ENCODE assay signal across 11 cellular contexts in the genomic region with DNA sequence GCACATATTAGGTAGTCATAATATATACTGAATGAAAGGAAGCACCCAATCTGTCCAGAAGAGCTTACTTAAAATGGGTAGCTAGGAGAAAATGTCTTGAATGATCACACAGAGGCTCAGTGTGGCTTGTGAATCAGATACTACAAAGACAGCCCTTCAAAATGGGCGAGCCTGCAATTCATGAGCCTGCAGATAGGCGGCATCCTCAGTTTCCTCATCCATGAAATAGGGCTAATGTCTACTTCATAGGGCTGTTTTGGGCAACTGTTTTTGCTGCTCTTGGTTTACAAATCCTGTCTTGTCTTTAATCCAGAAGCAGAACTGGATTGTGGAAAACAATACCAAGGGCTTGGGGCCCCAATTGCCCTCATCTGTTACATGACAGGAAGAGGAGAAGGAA.
A peak's percentile ranks its signal among the peaks of the same experiment; 100 is the strongest.
DNase-seq lines count a peak whose midpoint lies in the region; ATAC-seq and TF ChIP-seq lines count a peak whose summit lies in the region.
"Had no signal": no experiment of that assay in that cellular context is flagged by ENCODE, and none has a peak within 500 bp of the region (broad histone marks: within the 10 kb centered on the region; RNA-seq: fewer than 3 reads in every experiment).

No MANE protein-coding gene starts in this region.

- no peak for ATAC-seq in DND-41 (ENCODE audit: insufficient read depth, low read depth)
- ATAC-seq in HG03460 (IDR thresholded peaks at IDR 0.05; ENCODE audit: unreplicated experiment) = no peak
- no peak for ATAC-seq in GM21447 (IDR thresholded peaks at IDR 0.05; ENCODE audit: unreplicated experiment)
- ATAC-seq in GM18907 (IDR thresholded peaks at IDR 0.05; ENCODE audit: unreplicated experiment) = no peak

- peaks cover 27% of the 10 kb centered on the region for H3F3A ChIP-seq in GM23248 (ENCODE audit: insufficient read depth)

- 75 to 88% methylated on average over 2 of the region's 2 CpGs for WGBS in GM23248 (ENCODE audit: low coverage in 1 of 2, low lambda C conversion rate in 2 of 2, missing lambda C conversion rate in 2 of 2), 2 experiments

- H3K4me1 Mint-ChIP-seq in activated naive CD8-positive, alpha-beta T cell treated with anti-CD3 and anti-CD28 coated beads for 36 hours = peaks cover 5% of the 10 kb centered on the region
- H3K4me1 Mint-ChIP-seq: IgD-negative memory B cell had no signal

- in situ Hi-C loops in GM23248 (cut with MboI) = no loop called here

- H3K4me3 Mint-ChIP-seq in activated naive CD8-positive, alpha-beta T cell treated with anti-CD3 and anti-CD28 coated beads for 36 hours = no peak overlapping the region
- H3K4me3 Mint-ChIP-seq: IgD-negative memory B cell had no signal

- H3K36me3 ChIP-seq in DND-41 (ENCODE audit: insufficient read depth, low read length) (no peaks in the 10 kb centered on the region), GM23248 (ENCODE audit: low read depth) (no peaks in the 10 kb centered on the region), kidney epithelial cell (ENCODE audit: control insufficient read depth, insufficient read depth, low read length) (no peaks in the 10 kb centered on the region)
- H3K36me3 ChIP-seq: sigmoid colon, stomach had no signal

- peaks cover 6% of the 10 kb centered on the region for H3K9me3 Mint-ChIP-seq in activated naive CD8-positive, alpha-beta T cell treated with anti-CD3 and anti-CD28 coated beads for 36 hours

- TF ChIP-seq CTCF in DND-41 (IDR thresholded peaks at IDR 0.05; ENCODE audit: borderline replicate concordance, extremely low read depth, low read length, poor library complexity, severe bottlenecking) (peak; percentile 53), kidney epithelial cell (IDR thresholded peaks at IDR 0.05; ENCODE audit: insufficient read depth, low read length, poor library complexity, severe bottlenecking) (peak; percentile 47)

- H3K4me1 ChIP-seq in DND-41 (ENCODE audit: insufficient read depth, low read length) (no peaks in the 10 kb centered on the region), GM23248 (ENCODE audit: insufficient read depth) (peaks cover 21% of the 10 kb centered on the region)
- H3K4me1 ChIP-seq: sigmoid colon, stomach had no signal

- peaks cover 43% of the 10 kb centered on the region for H3K27me3 Mint-ChIP-seq in activated naive CD8-positive, alpha-beta T cell treated with anti-CD3 and anti-CD28 coated beads for 36 hours

- peak; percentile 11 for DNase-seq in DND-41
- DNase-seq in GM23248 = peak; percentile 14
- DNase-seq in activated naive CD8-positive, alpha-beta T cell treated with anti-CD3 and anti-CD28 coated beads for 36 hours = peak; percentile 2
- no peak for DNase-seq in kidney epithelial cell (ENCODE audit: low read depth)
- no peak for DNase-seq in GM19240 (ENCODE audit: insufficient read length, low spot score)
- DNase-seq: sigmoid colon, stomach had no signal

- H3K27me3 ChIP-seq in DND-41 (ENCODE audit: insufficient read depth, low read length, poor library complexity) (no peaks in the 10 kb centered on the region), GM23248 (replicated peaks; ENCODE audit: insufficient read depth) (no peaks in the 10 kb centered on the region), kidney epithelial cell (ENCODE audit: control insufficient read depth, insufficient read depth, low read length) (no peaks in the 10 kb centered on the region)
- H3K27me3 ChIP-seq: sigmoid colon, stomach had no signal

- H3K27ac Mint-ChIP-seq in activated naive CD8-positive, alpha-beta T cell treated with anti-CD3 and anti-CD28 coated beads for 36 hours = no peak overlapping the region
- H3K27ac Mint-ChIP-seq: IgD-negative memory B cell had no signal

- H3K9ac ChIP-seq in DND-41 (ENCODE audit: low read depth, low read length) (no peak overlapping the region), GM23248 (no peak overlapping the region)

- H2AFZ ChIP-seq in DND-41 (ENCODE audit: low read depth, low read length) (no peak overlapping the region), GM23248 (peak overlapping the region; percentile 38; the same call in 1 of the 2 replicates)

- H3K27ac ChIP-seq in DND-41 (ENCODE audit: low read length) (no peak overlapping the region), GM23248 (peak overlapping the region; percentile 37)
- H3K27ac ChIP-seq: sigmoid colon, stomach had no signal

- H3K36me3 Mint-ChIP-seq in activated naive CD8-positive, alpha-beta T cell treated with anti-CD3 and anti-CD28 coated beads for 36 hours = peaks cover 4% of the 10 kb centered on the region
- H3K36me3 Mint-ChIP-seq: IgD-negative memory B cell had no signal

- H3K9me3 ChIP-seq in DND-41 (ENCODE audit: insufficient read depth, low read length, severe bottlenecking) (no peaks in the 10 kb centered on the region), GM23248 (ENCODE audit: low read depth) (no peaks in the 10 kb centered on the region)
- H3K9me3 ChIP-seq: sigmoid colon had no signal

- H3K4me3 ChIP-seq in DND-41 (ENCODE audit: low read depth in 1 of 2, low read length in 2 of 2) (no peak overlapping the region), GM23248 (no peak overlapping the region), kidney epithelial cell (ENCODE audit: low read depth, low read length) (no peak overlapping the region)
- H3K4me3 ChIP-seq: sigmoid colon, stomach had no signal

- H3K79me2 ChIP-seq in DND-41 (ENCODE audit: insufficient read depth, low read length) = no peaks in the 10 kb centered on the region
- H3K79me2 ChIP-seq in GM23248 (ENCODE audit: insufficient read depth) = no peaks in the 10 kb centered on the region

- H3K4me2 ChIP-seq in DND-41 (ENCODE audit: insufficient read depth, low read length) (no peak overlapping the region), GM23248 (ENCODE audit: unreplicated experiment) (peak overlapping the region; percentile 63)

- no peaks in the 10 kb centered on the region for H3K9me2 ChIP-seq in GM23248 (ENCODE audit: insufficient read depth)

- H4K20me1 ChIP-seq in DND-41 (ENCODE audit: insufficient read depth, low read length) (no peaks in the 10 kb centered on the region), GM23248 (ENCODE audit: insufficient read depth) (no peaks in the 10 kb centered on the region)

Comparison
In these comparisons a context has a peak if more than half of its experiments do, and no peak if none do; other contexts are left out.
1. DNase-seq: peak in DND-41 (single experiment), GM23248 (single experiment) and activated naive CD8-positive, alpha-beta T cell treated with anti-CD3 and anti-CD28 coated beads for 36 hours (single experiment); none in kidney epithelial cell (single experiment) and GM19240 (single experiment).